ENCODE assay signal across 9 cellular contexts in genomic region chr4:23889814-23890269, GRCh38. TPM values are rescaled to one million over a fixed set of nuclear protein-coding genes. Genes with fewer than 3 reads are reported as not detected.
DNase-seq lines count a peak whose midpoint lies in the region; ATAC-seq and TF ChIP-seq lines count a peak whose summit lies in the region.
"Had no signal": no experiment of that assay in that cellular context is flagged by ENCODE, and none has a peak within 500 bp of the region (broad histone marks: within the 10 kb centered on the region; RNA-seq: fewer than 3 reads in every experiment).

Gene PPARGC1A, minus strand, starts transcription at chr4:23890047. Its CDS starts 90 bp downstream, at chr4:23889957.

- H3K4me2 ChIP-seq in SK-N-SH, result peak within 1 kb of the TSS; percentile 85

- H3K27ac ChIP-seq in HUES48 (ENCODE audit: low read depth, low read length) (no peak within 1 kb of the TSS), SK-N-SH (ENCODE audit: low read depth in 2 of 2, low read length in 1 of 2) (peak within 1 kb of the TSS in 1 of 2 experiments; percentile 79; a peak in 2 of 4 replicates)

- H3K9ac ChIP-seq in HUES48 (ENCODE audit: low read depth, low read length) (no peak within 1 kb of the TSS), SK-N-SH (no peak within 1 kb of the TSS)

- H3K9me3 Mint-ChIP-seq in neural crest cell, result no peaks in the 10 kb centered on the region

- no peak for TF ChIP-seq RAD21 in SK-N-SH (IDR thresholded peaks at IDR 0.05; ENCODE audit: low read length)

- H3F3A ChIP-seq in SK-N-SH (replicated peaks; ENCODE audit: insufficient read depth), result no peaks in the 10 kb centered on the region

- H3K27me3 Mint-ChIP-seq in neural crest cell (ENCODE audit: low read depth), result peaks cover 8% of the 10 kb centered on the region

- H3K9me2 ChIP-seq in SK-N-SH, result no peaks in the 10 kb centered on the region

- H3K79me2 ChIP-seq in SK-N-SH (ENCODE audit: insufficient read depth), result no peaks in the 10 kb centered on the region

- ATAC-seq in HG02623 (IDR thresholded peaks at IDR 0.05; ENCODE audit: unreplicated experiment), result no peak

- H3K27me3 ChIP-seq in HUES48 (ENCODE audit: control insufficient read depth, insufficient read depth, low read length) (peaks cover 27% of the 10 kb centered on the region), SK-N-SH (ENCODE audit: insufficient read depth) (no peaks in the 10 kb centered on the region)

- peak within 1 kb of the TSS; percentile 82 for H3K4me3 Mint-ChIP-seq in neural crest cell

- no peak within 1 kb of the TSS for H3K27ac Mint-ChIP-seq in neural crest cell (ENCODE audit: unreplicated experiment)

- H3K4me1 ChIP-seq in HUES48 (ENCODE audit: control insufficient read depth, insufficient read depth, low read length) (peaks cover 62% of the 10 kb centered on the region), SK-N-SH (ENCODE audit: control insufficient read depth in 1 of 2, insufficient read depth in 2 of 2, low read depth in 1 of 2, low read length in 1 of 2) (peaks cover 0 to 34% of the 10 kb centered on the region in 2 experiments; a peak in 2 of 4 replicates)

- DNase-seq in EH (ENCODE audit: low read depth) (peak; percentile 39), SK-N-SH (peak; percentile 11), foreskin melanocyte (peak; percentile 29), neural crest cell (ENCODE audit: low read depth, low spot score) (peak; percentile 13), SIG-M5 treated with dmso at 0.1 percent for 504 hours (lab: John Stamatoyannopoulos, UW; ENCODE audit: unreplicated experiment) (no peak), NCI-H1694 (lab: John Stamatoyannopoulos, UW) (no peak)
- DNase-seq: naive B cell had no signal

- peak within 1 kb of the TSS; percentile 49; the same call in 1 of the 2 replicates for H2AFZ ChIP-seq in SK-N-SH (ENCODE audit: low read depth)

- H3K36me3 Mint-ChIP-seq in neural crest cell (ENCODE audit: low read depth), result no peaks in the 10 kb centered on the region
- H3K36me3 Mint-ChIP-seq: naive B cell had no signal

- H4K20me1 ChIP-seq in SK-N-SH (ENCODE audit: insufficient read depth), result no peaks in the 10 kb centered on the region

- POLR2A ChIA-PET in SK-N-SH (lab: Yijun Ruan, JAX), result interaction anchor here (0.6 kb wide), 1 partner anchor 77 kb away, joined by 3 read pairs; no protein-coding TSS in a partner anchor

- TF ChIP-seq CTCF in SK-N-SH (IDR thresholded peaks at IDR 0.05) (no peak), neural crest cell (conservative IDR thresholded peaks at IDR 0.05) (no peak)

- no peak; a peak in 1 of 4 replicates for TF ChIP-seq EP300 in SK-N-SH (IDR thresholded peaks at IDR 0.05; ENCODE audit: borderline replicate concordance in 1 of 2, low read depth in 1 of 2, low read length in 1 of 2)

- peak within 1 kb of the TSS; percentile 58 for H3K4me3 ChIP-seq in HUES48 (ENCODE audit: low read depth, low read length)
- H3K4me3 ChIP-seq in SK-N-SH (ENCODE audit: low read depth in 2 of 2, low read length in 1 of 2), result peak within 1 kb of the TSS; percentile 47 to 65

- H3K36me3 ChIP-seq in HUES48 (ENCODE audit: control insufficient read depth, insufficient read depth, low read length), result no peaks in the 10 kb centered on the region
- no peaks in the 10 kb centered on the region for H3K36me3 ChIP-seq in SK-N-SH (replicated peaks in 1 of 2; ENCODE audit: control insufficient read depth in 1 of 2, insufficient read depth in 2 of 2, low read length in 1 of 2)

- CTCF ChIA-PET in SK-N-SH (lab: Yijun Ruan, JAX), result interaction anchor here (0.9 to 2.2 kb wide), 4 partner anchors 10 to 24 kb away, joined by 3 to 7 read pairs (median 4); no protein-coding TSS in a partner anchor

- WGBS in SK-N-SH (ENCODE audit: low lambda C conversion rate), result under 1% methylated on average over 9 of the region's 9 CpGs

- peaks cover 30% of the 10 kb centered on the region for H3K4me1 Mint-ChIP-seq in neural crest cell

- H3K9me3 ChIP-seq in HUES48 (ENCODE audit: control insufficient read depth, insufficient read depth, low read length), result no peaks in the 10 kb centered on the region
- no peaks in the 10 kb centered on the region for H3K9me3 ChIP-seq in SK-N-SH

TF ChIP-seq in SK-N-SH, 30 proteins besides CTCF, POLR2A, EP300 and RAD21:
- peak; percentile 66 for TF ChIP-seq MXI1 (IDR thresholded peaks at IDR 0.05; ENCODE audit: low read depth, low read length)
- TF ChIP-seq PBX3 (IDR thresholded peaks at IDR 0.05), result no peak
- TF ChIP-seq RCOR1 (IDR thresholded peaks at IDR 0.05; ENCODE audit: low read length), result peak; percentile 29; the same call in 1 of the 2 replicates
- TF ChIP-seq SMC3 (IDR thresholded peaks at IDR 0.05; ENCODE audit: low read depth, low read length), result no peak
- TF ChIP-seq CHD2 (IDR thresholded peaks at IDR 0.05; ENCODE audit: low read length, partially characterized antibody), result no peak
- TF ChIP-seq FOSL2 (IDR thresholded peaks at IDR 0.05; ENCODE audit: borderline replicate concordance, low read depth), result no peak

RNA-seq across cellular contexts. Expression of gene PPARGC1A, which starts in this region (rescaled TPM):
- 0.06 and 0.07 TPM in 2 replicates for polyA plus RNA-seq in SK-N-SH (2012; rRNA removed)
- 0.03 and 0.07 TPM in 2 replicates for polyA plus RNA-seq in SK-N-SH (2012; cell fraction: cytosol; rRNA removed)
- 0.08 and 0.14 TPM in 2 replicates for polyA plus RNA-seq in SK-N-SH (2012; cell fraction: nucleus; rRNA removed)
- 2.2 and 2.8 TPM in 2 replicates for total RNA-seq in neural crest cell

Comparison
In these comparisons a context has a peak if more than half of its experiments do, and no peak if none do; other contexts are left out.
1. Peak in DNase-seq, H3K4me3 ChIP-seq and H3K4me2 ChIP-seq in SK-N-SH; RNA of the gene not detected or under 1 TPM.
2. DNase-seq: peak in EH (single experiment), foreskin melanocyte (single experiment) and neural crest cell (single experiment); none in SIG-M5 treated with dmso at 0.1 percent for 504 hours (single experiment) and NCI-H1694 (single experiment).